In the genomic region with DNA sequence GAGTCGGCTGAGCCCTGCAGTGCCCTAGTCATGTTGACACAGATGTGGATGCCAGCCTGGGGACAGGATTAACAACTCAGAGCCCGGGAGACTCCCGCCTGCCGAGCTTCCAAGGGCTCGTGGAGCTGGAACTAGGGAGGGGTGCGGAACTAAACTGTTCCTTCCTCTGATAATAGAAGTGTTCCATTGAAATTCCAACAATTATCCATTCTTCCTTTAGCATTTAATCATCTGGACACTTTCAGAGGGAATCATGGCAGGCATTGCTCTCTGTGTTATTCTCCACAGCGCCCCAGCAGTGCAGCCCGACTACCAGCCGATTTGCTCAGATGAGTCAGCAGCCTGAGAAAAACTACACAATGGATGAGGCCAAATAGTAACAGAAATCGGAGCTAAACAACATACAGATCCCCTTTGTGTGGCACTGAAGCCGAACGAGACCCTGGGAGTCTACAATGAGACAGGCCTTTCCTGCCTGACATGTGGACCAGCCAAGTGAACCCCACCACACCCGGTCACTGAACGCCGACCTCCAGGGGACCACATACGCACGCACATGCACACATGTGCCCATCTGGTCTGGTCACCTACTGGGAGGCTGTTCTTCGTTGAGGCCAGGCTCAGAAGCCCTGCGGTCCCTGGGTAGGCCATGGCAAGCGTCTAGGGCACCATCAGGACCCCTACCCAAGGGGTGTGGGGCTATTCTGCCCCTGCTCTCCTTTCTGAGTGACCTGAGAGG, we compare ENCODE assay signal across 14 cellular contexts.
DNase-seq lines count a peak whose midpoint lies in the region; ATAC-seq, FAIRE-seq and TF ChIP-seq lines count a peak whose summit lies in the region.
"Had no signal": no experiment of that assay in that cellular context is flagged by ENCODE, and none has a peak within 500 bp of the region (broad histone marks: within the 10 kb centered on the region; RNA-seq: fewer than 3 reads in every experiment).

No MANE protein-coding gene starts in this region.

- no peaks in the 10 kb centered on the region for H4K20me1 ChIP-seq in mammary epithelial cell (ENCODE audit: insufficient read depth, low read length)

- intact Hi-C loops in esophagus muscularis mucosa (cut with DNase I) (no loop called here), Caco-2 (cut with micrococcal nuclease; ENCODE audit: unreplicated experiment) (no loop called here), mammary epithelial cell (cut with micrococcal nuclease) (no loop called here)

- no peak overlapping the region for H3K14ac ChIP-seq in neuronal stem cell (ENCODE audit: low read length)

- peak overlapping the region; percentile 89 for H2BK120ac ChIP-seq in neuronal stem cell (ENCODE audit: low read depth, low read length)

- H2AK5ac ChIP-seq in neuronal stem cell (ENCODE audit: low read depth, low read length): peak overlapping the region; percentile 99

- H3K27ac ChIP-seq in A549 (no peak overlapping the region), SJSA1 (peak overlapping the region; percentile 85), esophagus muscularis mucosa (replicated peaks in 1 of 4) (no peak overlapping the region), neuronal stem cell (replicated peaks; ENCODE audit: low read length) (peak overlapping the region; percentile 44), mammary epithelial cell (ENCODE audit: insufficient read depth, low read depth, low read length) (no peak overlapping the region)
- H3K27ac ChIP-seq: skin epidermis had no signal

- H3K23ac ChIP-seq in neuronal stem cell (ENCODE audit: low read depth, low read length, poor library complexity): peak overlapping the region; percentile 85

- 54% methylated on average over 10 of the region's 20 CpGs for WGBS in A549 (ENCODE audit: missing lambda C conversion rate)
- 68% methylated on average over 20 of the region's 20 CpGs for WGBS in esophagus muscularis mucosa
- no CpG with 5 or more reads among the region's 20 CpGs for WGBS in neuronal stem cell (ENCODE audit: extremely low coverage in 2 of 2, insufficient read length in 2 of 2, insufficient replicate concordance in 1 of 2), 2 donors
- 78% methylated on average over 20 of the region's 20 CpGs for WGBS in mammary epithelial cell (ENCODE audit: low coverage, missing lambda C conversion rate)

- in situ Hi-C loops in mammary epithelial cell (cut with MboI; ENCODE audit: low sequenced_read_pairs in 2 of 2): no loop called here

- H3K9ac ChIP-seq in neuronal stem cell (ENCODE audit: low read depth, low read length, poor library complexity) (no peak overlapping the region), mammary epithelial cell (ENCODE audit: insufficient read depth, low read length) (no peak overlapping the region)

- no peaks in the 10 kb centered on the region for H3K79me1 ChIP-seq in neuronal stem cell (ENCODE audit: low read depth, low read length)

- no peaks in the 10 kb centered on the region for H3K36me3 ChIP-seq in SJSA1
- H3K36me3 ChIP-seq in esophagus muscularis mucosa: no peaks in the 10 kb centered on the region
- peaks cover 0 to 1% of the 10 kb centered on the region in 2 donors for H3K36me3 ChIP-seq in neuronal stem cell (replicated peaks in 1 of 2; ENCODE audit: control insufficient read depth in 2 of 2, insufficient read depth in 2 of 2, low read length in 2 of 2)
- no peaks in the 10 kb centered on the region for H3K36me3 ChIP-seq in Caco-2 (ENCODE audit: control insufficient read depth, insufficient read depth, low read length)
- no peaks in the 10 kb centered on the region for H3K36me3 ChIP-seq in mammary epithelial cell (ENCODE audit: insufficient read depth, low read length)

- H4K8ac ChIP-seq in neuronal stem cell (ENCODE audit: low read depth, low read length): no peak overlapping the region

- peak overlapping the region; percentile 100 for H2BK15ac ChIP-seq in neuronal stem cell (ENCODE audit: low read length)

- no peak for FAIRE-seq in A549 (lab: Jason Lieb, UNC)
- FAIRE-seq: colon had no signal

- BruUV-seq in Caco-2 (replicated peaks; lab: Mats Ljungman, UMichigan) (no TSS peak), mammary epithelial cell (replicated peaks; lab: Mats Ljungman, UMichigan) (no TSS peak)

- peak overlapping the region; percentile 84 for H3K4ac ChIP-seq in neuronal stem cell (ENCODE audit: low read length)

- no peaks in the 10 kb centered on the region for H3K36me3 Mint-ChIP-seq in Caco-2 (ENCODE audit: insufficient read depth, unreplicated experiment)
- H3K36me3 Mint-ChIP-seq: activated naive CD4-positive, alpha-beta T cell treated with anti-CD3 and anti-CD28 coated beads, Interleukin-2, amount 50 U/mL, for 24 hours had no signal

- H3K4me2 ChIP-seq in A549 (no peak overlapping the region), neuronal stem cell (ENCODE audit: insufficient read depth, low read length, poor library complexity, severe bottlenecking) (no peak overlapping the region), mammary epithelial cell (ENCODE audit: insufficient read depth, low read depth, low read length) (no peak overlapping the region)

- TF ChIP-seq POLR2A in A549 (IDR thresholded peaks at IDR 0.05; ENCODE audit: low read length) (no peak), esophagus muscularis mucosa (IDR thresholded peaks at IDR 0.05; ENCODE audit: low read depth) (no peak)

- POLR2A ChIA-PET in A549 (lab: Yijun Ruan, JAX): no interaction called here
- POLR2A ChIA-PET in Caco-2 (lab: Charles Lee): no interaction called here

- no peak for DNase-seq in A549 (ENCODE audit: low read depth in 1 of 2, low spot score in 1 of 2)
- peak; percentile 76 to 91 for DNase-seq in SJSA1 (ENCODE audit: low read depth in 1 of 2, low spot score in 2 of 2)
- peak; percentile 83 for DNase-seq in esophagus muscularis mucosa (ENCODE audit: extremely low spot score)
- no peak for DNase-seq in neuronal stem cell (ENCODE audit: low spot score)
- no peak for DNase-seq in Caco-2
- no peak for DNase-seq in mammary epithelial cell
- no peak for DNase-seq in SKM-1 (lab: John Stamatoyannopoulos, UW; ENCODE audit: unreplicated experiment)
- DNase-seq: DMS153, Kasumi-1, NCI-H526 treated with DMSO at 0.1 percent for 48 hours had no signal

- H3K4me3 Mint-ChIP-seq in Caco-2 (ENCODE audit: unreplicated experiment): no peak overlapping the region
- H3K4me3 Mint-ChIP-seq: activated naive CD4-positive, alpha-beta T cell treated with anti-CD3 and anti-CD28 coated beads, Interleukin-2, amount 50 U/mL, for 24 hours had no signal

- TF ChIP-seq EP300 in A549 (IDR thresholded peaks at IDR 0.05): no peak
- TF ChIP-seq EP300 in esophagus muscularis mucosa (IDR thresholded peaks at IDR 0.05): no peak

- TF ChIP-seq RAD21 in A549 (conservative IDR thresholded peaks at IDR 0.05 in 1 of 2, IDR thresholded peaks at IDR 0.05 in 1 of 2): no peak

- H3K79me2 ChIP-seq in mammary epithelial cell (ENCODE audit: insufficient read depth, low read length): no peaks in the 10 kb centered on the region

- no peaks in the 10 kb centered on the region for H3K4me1 Mint-ChIP-seq in Caco-2 (ENCODE audit: low read depth, unreplicated experiment)
- H3K4me1 Mint-ChIP-seq: activated naive CD4-positive, alpha-beta T cell treated with anti-CD3 and anti-CD28 coated beads, Interleukin-2, amount 50 U/mL, for 24 hours had no signal

- CTCF ChIA-PET in A549 (lab: Yijun Ruan, JAX): no interaction called here
- CTCF ChIA-PET in Caco-2 (lab: Charles Lee): no interaction called here
- CTCF ChIA-PET in mammary epithelial cell (lab: Charles Lee; ENCODE audit: low non-redundant PET): no interaction called here

- H3K27me3 ChIP-seq in SJSA1 (replicated peaks) (no peaks in the 10 kb centered on the region), esophagus muscularis mucosa (no peaks in the 10 kb centered on the region), neuronal stem cell (ENCODE audit: control insufficient read depth in 3 of 3, insufficient read depth in 3 of 3, low read depth in 1 of 3, low read length in 3 of 3) (peaks cover 0 to 1% (median 0%) of the 10 kb centered on the region in 3 experiments), Caco-2 (replicated peaks; ENCODE audit: control insufficient read depth, insufficient read depth, low read length) (no peaks in the 10 kb centered on the region), mammary epithelial cell (ENCODE audit: insufficient read depth, low read length) (no peaks in the 10 kb centered on the region)

- H2AFZ ChIP-seq in neuronal stem cell (ENCODE audit: low read length): peak overlapping the region; percentile 87
- H2AFZ ChIP-seq in mammary epithelial cell (ENCODE audit: low read depth, low read length): no peak overlapping the region

- no peaks in the 10 kb centered on the region for H3K9me3 ChIP-seq in A549
- no peaks in the 10 kb centered on the region for H3K9me3 ChIP-seq in SJSA1 (replicated peaks)
- peaks cover 0 to 5% (median 3%) of the 10 kb centered on the region in 4 donors for H3K9me3 ChIP-seq in esophagus muscularis mucosa
- peaks cover 9 to 19% of the 10 kb centered on the region in 2 donors for H3K9me3 ChIP-seq in neuronal stem cell (replicated peaks in 1 of 2; ENCODE audit: control insufficient read depth in 2 of 2, insufficient read depth in 1 of 2, low read depth in 1 of 2, low read length in 2 of 2)
- H3K9me3 ChIP-seq in Caco-2: peaks cover 4% of the 10 kb centered on the region; the same call in 1 of the 2 replicates
- H3K9me3 ChIP-seq in mammary epithelial cell (replicated peaks; ENCODE audit: insufficient read depth, low read length): peaks cover 21% of the 10 kb centered on the region

- dilution Hi-C loops in mammary epithelial cell (cut with HindIII; ENCODE audit: low sequenced_read_pairs): no loop called here

- H2BK5ac ChIP-seq in neuronal stem cell (ENCODE audit: low read length): peak overlapping the region; percentile 90

- no peak overlapping the region for H3K27ac Mint-ChIP-seq in Caco-2 (ENCODE audit: unreplicated experiment)
- H3K27ac Mint-ChIP-seq: activated naive CD4-positive, alpha-beta T cell treated with anti-CD3 and anti-CD28 coated beads, Interleukin-2, amount 50 U/mL, for 24 hours had no signal

- H4K91ac ChIP-seq in neuronal stem cell (ENCODE audit: low read depth, low read length, poor library complexity): peak overlapping the region; percentile 64

- peak; percentile 57 to 70; a peak in 4 of 6 replicates for ATAC-seq in A549
- no peak for ATAC-seq in GM19452 (IDR thresholded peaks at IDR 0.05; ENCODE audit: unreplicated experiment)

- H3K9me3 Mint-ChIP-seq in Caco-2 (ENCODE audit: unreplicated experiment): peaks cover 40% of the 10 kb centered on the region

- H2BK12ac ChIP-seq in neuronal stem cell (ENCODE audit: low read length): peak overlapping the region; percentile 98

- H3K4me3 ChIP-seq in A549: no peak overlapping the region
- no peak overlapping the region for H3K4me3 ChIP-seq in SJSA1
- no peak overlapping the region for H3K4me3 ChIP-seq in esophagus muscularis mucosa
- no peak overlapping the region for H3K4me3 ChIP-seq in neuronal stem cell (ENCODE audit: low read length in 2 of 2)
- H3K4me3 ChIP-seq in Caco-2 (ENCODE audit: low read depth, low read length): no peak overlapping the region
- no peak overlapping the region for H3K4me3 ChIP-seq in mammary epithelial cell (replicated peaks in 1 of 3; ENCODE audit: insufficient read depth in 1 of 3, low read depth in 2 of 3, low read length in 3 of 3)
- H3K4me3 ChIP-seq: skin epidermis had no signal

- TF ChIP-seq CTCF in A549 (IDR thresholded peaks at IDR 0.05) (no peak), esophagus muscularis mucosa (IDR thresholded peaks at IDR 0.05) (no peak), Caco-2 (IDR thresholded peaks at IDR 0.05; ENCODE audit: insufficient read depth in 1 of 2, low read depth in 1 of 2, low read length in 1 of 2, severe bottlenecking in 1 of 2, unreplicated experiment in 1 of 2) (no peak), mammary epithelial cell (conservative IDR thresholded peaks at IDR 0.05 in 1 of 2, IDR thresholded peaks at IDR 0.05 in 1 of 2; ENCODE audit: extremely low read depth in 1 of 2, insufficient read depth in 1 of 2, low read depth in 1 of 2, low read length in 2 of 2) (no peak)

- H3K4me1 ChIP-seq in A549 (no peaks in the 10 kb centered on the region), SJSA1 (replicated peaks) (peaks cover 17% of the 10 kb centered on the region), esophagus muscularis mucosa (no peaks in the 10 kb centered on the region), neuronal stem cell (ENCODE audit: control insufficient read depth in 2 of 2, insufficient read depth in 1 of 2, low read depth in 1 of 2, low read length in 2 of 2) (peaks cover 5 to 8% of the 10 kb centered on the region in 2 donors), Caco-2 (no peaks in the 10 kb centered on the region), mammary epithelial cell (ENCODE audit: insufficient read depth, low read length) (no peaks in the 10 kb centered on the region)

- H3K27me3 Mint-ChIP-seq in Caco-2 (ENCODE audit: insufficient read depth, unreplicated experiment): no peaks in the 10 kb centered on the region

- peak overlapping the region; percentile 98 for H3K18ac ChIP-seq in neuronal stem cell (ENCODE audit: low read length)

Comparison
In these comparisons a context has a peak if more than half of its experiments do, and no peak if none do; other contexts are left out.
1. DNase-seq: peak in SJSA1 (2 of 2) and esophagus muscularis mucosa (single experiment); none in A549 (0 of 2), neuronal stem cell (single experiment), Caco-2 (0 of 2), mammary epithelial cell (single experiment) and SKM-1 (single experiment).
2. H3K27ac ChIP-seq: peak in SJSA1 (single experiment) and neuronal stem cell (single experiment); none in A549 (0 of 2), esophagus muscularis mucosa (0 of 4) and mammary epithelial cell (single experiment).